24 cellular contexts compared by ENCODE assay signal in genomic region chr18:74142251-74142650, GRCh38.
"Had no signal": no experiment of that assay in that cellular context is flagged by ENCODE, and none has a peak within 500 bp of the region (broad histone marks: within the 10 kb centered on the region; RNA-seq: fewer than 3 reads in every experiment).

No MANE protein-coding gene starts in this region.

- H3K4me3 ChIP-seq: body of pancreas, colonic mucosa, dorsolateral prefrontal cortex, esophagus squamous epithelium, heart right ventricle, ovary, prostate gland, thyroid gland, upper lobe of right lung had no signal

- H3K9me3 ChIP-seq: body of pancreas, colonic mucosa, esophagus squamous epithelium, heart right ventricle, neutrophil, ovary, prostate gland, thyroid gland, upper lobe of right lung had no signal

- H3K27me3 ChIP-seq: body of pancreas, colonic mucosa, dorsolateral prefrontal cortex, esophagus squamous epithelium, ovary, thyroid gland, upper lobe of right lung had no signal

- H3K4me1 ChIP-seq: prostate gland had no signal

- ATAC-seq: activated T-cell treated with anti-CD3 and anti-CD28 coated beads, Interleukin-2, amount 50 U/mL, for 72 hours; body of pancreas; effector memory CD8-positive, alpha-beta T cell; heart right ventricle; left cardiac atrium; stimulated activated naive CD8-positive, alpha-beta T cell treated with anti-CD3 and anti-CD28 coated beads, Interleukin-15, Interleukin-2, amounts not matched to agents 100 U/mL and 50 U/mL, for 24 hours; upper lobe of right lung had no signal

- H3K36me3 ChIP-seq: colonic mucosa, esophagus squamous epithelium, heart right ventricle, neutrophil, ovary, prostate gland, thyroid gland, upper lobe of right lung had no signal

- DNase-seq: activated CD4-positive, alpha-beta memory T cell treated with anti-CD3 and anti-CD28 coated beads for 36 hours; activated CD4-positive, alpha-beta T cell treated with anti-CD3 and anti-CD28 coated beads for 48 hours; activated effector memory CD4-positive, alpha-beta T cell treated with Interleukin-2 at 50 U/mL for 16 hours; activated naive CD4-positive, alpha-beta T cell treated with anti-CD3 and anti-CD28 coated beads for 36 hours; activated naive CD8-positive, alpha-beta T cell treated with anti-CD3 and anti-CD28 coated beads, Interleukin-2, amount 10 ng/mL, durations not matched to agents 7 days and 5 days; activated T-cell treated with anti-CD3 and anti-CD28 coated beads, Interleukin-2, amount 50 U/mL, for 72 hours; amygdala; body of pancreas; central memory CD4-positive, alpha-beta T cell; colonic mucosa; dorsolateral prefrontal cortex; effector memory CD8-positive, alpha-beta T cell; esophagus squamous epithelium; heart right ventricle; left cardiac atrium; mesenchymal stem cell; ovary; stimulated activated CD4-positive, alpha-beta T cell treated with anti-CD3 and anti-CD28 coated beads, Interleukin-4, amount 100 ng/mL, for 24 hours; stimulated activated naive CD8-positive, alpha-beta T cell treated with anti-CD3 and anti-CD28 coated beads, Interleukin-15, Interleukin-2, amounts not matched to agents 100 U/mL and 50 U/mL, for 24 hours; substantia nigra; thyroid gland; upper lobe of right lung had no signal

- H3K27ac ChIP-seq: body of pancreas, colonic mucosa, esophagus squamous epithelium, heart right ventricle, neutrophil, ovary, prostate gland, thyroid gland, upper lobe of right lung had no signal
